Comparison of ENCODE assay signal across 15 cellular contexts in genomic region chr1:35659589-35659988, GRCh38. TPM values are rescaled to one million over a fixed set of nuclear protein-coding genes. Genes with fewer than 3 reads are reported as not detected.
DNase-seq lines count a peak whose midpoint lies in the region; TF ChIP-seq lines count a peak whose summit lies in the region.
"Had no signal": no experiment of that assay in that cellular context is flagged by ENCODE, and none has a peak within 500 bp of the region (broad histone marks: within the 10 kb centered on the region; RNA-seq: fewer than 3 reads in every experiment).

No MANE protein-coding gene starts in this region.

- H3K9me3 ChIP-seq in endodermal cell (ENCODE audit: control insufficient read depth, low read length) (no peaks in the 10 kb centered on the region), neural cell (ENCODE audit: low read length) (no peaks in the 10 kb centered on the region)
- H3K9me3 ChIP-seq: HAP-1 had no signal

- no peak for TF ChIP-seq RAD21 in neural cell (conservative IDR thresholded peaks at IDR 0.05)

- H3K4me3 ChIP-seq in endodermal cell (ENCODE audit: low read length) (no peak overlapping the region), neural cell (ENCODE audit: low read length) (no peak overlapping the region)
- H3K4me3 ChIP-seq: HAP-1 had no signal

- H3K4me1 Mint-ChIP-seq in endodermal cell, result no peaks in the 10 kb centered on the region

- H3K36me3 ChIP-seq in endodermal cell (ENCODE audit: control insufficient read depth, insufficient read depth, low read length) (no peaks in the 10 kb centered on the region), neural cell (ENCODE audit: insufficient read depth, low read length) (no peaks in the 10 kb centered on the region)
- H3K36me3 ChIP-seq: HAP-1 had no signal

- DNase-seq in NCI-H146 (lab: John Stamatoyannopoulos, UW) (peak; percentile 48), endodermal cell (peak; percentile 65), DMS 273 (lab: John Stamatoyannopoulos, UW; ENCODE audit: unreplicated experiment) (no peak), NCI-H1694 treated with DMSO at 0.1 percent for 48 hours (lab: John Stamatoyannopoulos, UW) (no peak), retina (no peak)
- DNase-seq: C1 segment of cervical spinal cord; Calu3; CD4-positive, alpha-beta memory T cell; COR-L47; DMS153; DND-41; GOT3; HFFc6 had no signal

- H3K9ac ChIP-seq in endodermal cell (ENCODE audit: extremely low read depth, low read length, poor library complexity, severe bottlenecking) (no peak overlapping the region), neural cell (ENCODE audit: low read length) (no peak overlapping the region)

- H3K9me2 ChIP-seq in neural cell (ENCODE audit: insufficient read depth, low read length), result no peaks in the 10 kb centered on the region

- no peaks in the 10 kb centered on the region for H3K9me3 Mint-ChIP-seq in endodermal cell
- H3K9me3 Mint-ChIP-seq: CD4-positive, alpha-beta memory T cell; HFFc6 had no signal

- TF ChIP-seq CTCF in endodermal cell (conservative IDR thresholded peaks at IDR 0.05), result no peak
- no peak for TF ChIP-seq CTCF in neural cell (IDR thresholded peaks at IDR 0.05; ENCODE audit: poor library complexity, severe bottlenecking)

- no peak overlapping the region for H3K4me3 Mint-ChIP-seq in endodermal cell
- H3K4me3 Mint-ChIP-seq: CD4-positive, alpha-beta memory T cell; HFFc6 had no signal

- H3K4me1 ChIP-seq in endodermal cell (ENCODE audit: control insufficient read depth, insufficient read depth, low read length), result no peaks in the 10 kb centered on the region
- H3K4me1 ChIP-seq: HAP-1 had no signal

- no peaks in the 10 kb centered on the region for H4K20me1 ChIP-seq in neural cell (ENCODE audit: insufficient read depth)

- H2AFZ ChIP-seq in neural cell (ENCODE audit: low read depth, low read length), result no peak overlapping the region

- H3K27ac ChIP-seq in endodermal cell (ENCODE audit: low read depth, low read length) (no peak overlapping the region), neural cell (ENCODE audit: low read length) (no peak overlapping the region)

- H3K27me3 Mint-ChIP-seq in endodermal cell (ENCODE audit: insufficient read depth), result peaks cover 9% of the 10 kb centered on the region

- H3K79me2 ChIP-seq in neural cell (replicated peaks; ENCODE audit: insufficient read depth, low read length), result no peaks in the 10 kb centered on the region

- peak; percentile 16 for TF ChIP-seq EP300 in neural cell (conservative IDR thresholded peaks at IDR 0.05; ENCODE audit: poor library complexity, severe bottlenecking)

- H3K27me3 ChIP-seq in endodermal cell (ENCODE audit: control insufficient read depth, insufficient read depth, low read length, poor library complexity, severe bottlenecking), result peaks cover 20% of the 10 kb centered on the region
- H3K27me3 ChIP-seq in neural cell (ENCODE audit: insufficient read depth, low read depth, low read length), result peaks cover 7% of the 10 kb centered on the region

- H3F3A ChIP-seq in neural cell (ENCODE audit: insufficient read depth, low read length, poor library complexity, severe bottlenecking), result no peaks in the 10 kb centered on the region

- no peaks in the 10 kb centered on the region for H3K36me3 Mint-ChIP-seq in endodermal cell (ENCODE audit: low read depth)
- H3K36me3 Mint-ChIP-seq: CD4-positive, alpha-beta memory T cell had no signal

- no peak overlapping the region for H3K4me2 ChIP-seq in neural cell (ENCODE audit: low read length)

- 34 to 49% methylated on average over 5 to 6 of the region's 6 CpGs for WGBS in endodermal cell (ENCODE audit: insufficient coverage in 1 of 2, insufficient read length in 1 of 2), 2 experiments

- no peak overlapping the region for H3K27ac Mint-ChIP-seq in endodermal cell
- H3K27ac Mint-ChIP-seq: HFFc6 had no signal

TF ChIP-seq in neural cell, 6 proteins besides CTCF, POLR2A, EP300 and RAD21:
- no peak for TF ChIP-seq MXI1 (conservative IDR thresholded peaks at IDR 0.05; ENCODE audit: poor library complexity, severe bottlenecking)
- peak; percentile 26 for TF ChIP-seq POLR2AphosphoS5 (IDR thresholded peaks at IDR 0.05)
- TF ChIP-seq, protein P1, sequence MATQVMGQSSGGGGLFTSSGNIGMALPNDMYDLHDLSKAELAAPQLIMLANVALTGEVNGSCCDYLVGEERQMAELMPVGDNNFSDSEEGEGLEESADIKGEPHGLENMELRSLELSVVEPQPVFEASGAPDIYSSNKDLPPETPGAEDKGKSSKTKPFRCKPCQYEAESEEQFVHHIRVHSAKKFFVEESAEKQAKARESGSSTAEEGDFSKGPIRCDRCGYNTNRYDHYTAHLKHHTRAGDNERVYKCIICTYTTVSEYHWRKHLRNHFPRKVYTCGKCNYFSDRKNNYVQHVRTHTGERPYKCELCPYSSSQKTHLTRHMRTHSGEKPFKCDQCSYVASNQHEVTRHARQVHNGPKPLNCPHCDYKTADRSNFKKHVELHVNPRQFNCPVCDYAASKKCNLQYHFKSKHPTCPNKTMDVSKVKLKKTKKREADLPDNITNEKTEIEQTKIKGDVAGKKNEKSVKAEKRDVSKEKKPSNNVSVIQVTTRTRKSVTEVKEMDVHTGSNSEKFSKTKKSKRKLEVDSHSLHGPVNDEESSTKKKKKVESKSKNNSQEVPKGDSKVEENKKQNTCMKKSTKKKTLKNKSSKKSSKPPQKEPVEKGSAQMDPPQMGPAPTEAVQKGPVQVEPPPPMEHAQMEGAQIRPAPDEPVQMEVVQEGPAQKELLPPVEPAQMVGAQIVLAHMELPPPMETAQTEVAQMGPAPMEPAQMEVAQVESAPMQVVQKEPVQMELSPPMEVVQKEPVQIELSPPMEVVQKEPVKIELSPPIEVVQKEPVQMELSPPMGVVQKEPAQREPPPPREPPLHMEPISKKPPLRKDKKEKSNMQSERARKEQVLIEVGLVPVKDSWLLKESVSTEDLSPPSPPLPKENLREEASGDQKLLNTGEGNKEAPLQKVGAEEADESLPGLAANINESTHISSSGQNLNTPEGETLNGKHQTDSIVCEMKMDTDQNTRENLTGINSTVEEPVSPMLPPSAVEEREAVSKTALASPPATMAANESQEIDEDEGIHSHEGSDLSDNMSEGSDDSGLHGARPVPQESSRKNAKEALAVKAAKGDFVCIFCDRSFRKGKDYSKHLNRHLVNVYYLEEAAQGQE (IDR thresholded peaks at IDR 0.05; ENCODE audit: borderline replicate concordance), result peak; percentile 53
- no peak for TF ChIP-seq EZH2 (IDR thresholded peaks at IDR 0.05; ENCODE audit: borderline replicate concordance, insufficient read depth, low read length, poor library complexity, severe bottlenecking)
- no peak for TF ChIP-seq TAF1 (IDR thresholded peaks at IDR 0.05; ENCODE audit: low read depth)
- no peak for TF ChIP-seq SMC3 (conservative IDR thresholded peaks at IDR 0.05; ENCODE audit: poor library complexity)
TF ChIP-seq in neural cell: peak in this region for 2.

RNA-seq across cellular contexts. Expression of gene PSMB2, which starts 18.3 kb away (rescaled TPM):
- 10 to 100 TPM; 66.0 to 71.3 TPM for total RNA-seq in endodermal cell
- polyA plus RNA-seq in endodermal cell (2013, experiment 1 of 2), result 104 TPM
- 93.5 TPM for polyA plus RNA-seq in endodermal cell (2013, experiment 2 of 2)
- 48.2 and 52.1 TPM in 2 replicates for polyA plus RNA-seq in neural cell
- 36.8 and 44.3 TPM in 2 replicates for polyA minus RNA-seq in neural cell

RNA-seq across cellular contexts. Expression of gene C1orf216, which starts 59.1 kb away (rescaled TPM):
- 10 to 100 TPM in 1 of 2 donors, 1 to 10 TPM in 1; 9.8 to 13.0 TPM for total RNA-seq in endodermal cell
- polyA plus RNA-seq in endodermal cell (2013, experiment 1 of 2), result 8.9 TPM
- 8.1 TPM for polyA plus RNA-seq in endodermal cell (2013, experiment 2 of 2)
- polyA plus RNA-seq in neural cell, result 6.7 and 7.5 TPM in 2 replicates
- 5.6 and 6.9 TPM in 2 replicates for polyA minus RNA-seq in neural cell

Comparison
In these comparisons a context has a peak if more than half of its experiments do, and no peak if none do; other contexts are left out.
1. DNase-seq: peak in NCI-H146 (single experiment) and endodermal cell (single experiment); none in DMS 273 (single experiment), NCI-H1694 treated with DMSO at 0.1 percent for 48 hours (single experiment) and retina (single experiment).